Comparison of ENCODE assay signal across 14 cellular contexts in the genomic region with DNA sequence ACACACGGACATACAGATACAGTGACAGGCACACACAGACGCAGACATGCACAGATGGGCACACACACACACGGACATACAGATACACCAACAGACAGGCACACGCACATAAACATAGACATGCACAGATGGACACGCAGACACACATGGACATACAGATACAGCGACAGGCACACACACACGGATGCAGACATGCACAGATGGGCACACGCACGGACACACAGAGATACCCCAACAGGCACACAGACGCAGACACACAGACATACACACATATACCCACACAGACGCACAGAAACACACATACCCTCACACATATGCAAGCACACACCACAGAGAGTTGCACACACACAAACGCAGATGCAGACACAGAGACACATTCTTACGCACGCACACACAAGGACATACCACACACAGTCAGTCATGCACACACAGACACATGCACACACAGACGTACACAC.
"Had no signal": no experiment of that assay in that cellular context is flagged by ENCODE, and none has a peak within 500 bp of the region (broad histone marks: within the 10 kb centered on the region; RNA-seq: fewer than 3 reads in every experiment).

No MANE protein-coding gene starts in this region.

- H3K27me3 ChIP-seq: ascending aorta, esophagus muscularis mucosa, gastroesophageal sphincter, heart left ventricle had no signal

- H3K4me1 ChIP-seq: ascending aorta, esophagus muscularis mucosa, gastroesophageal sphincter, heart left ventricle, lower lobe of right lung, parathyroid adenoma had no signal

- H3K4me3 ChIP-seq: ascending aorta, esophagus muscularis mucosa, gastroesophageal sphincter, heart left ventricle, lower lobe of right lung had no signal

- H3K9ac ChIP-seq: parathyroid adenoma had no signal

- H3K79me2 ChIP-seq: parathyroid adenoma had no signal

- FAIRE-seq: urothelium cell line had no signal

- ATAC-seq: activated T-cell treated with anti-CD3 and anti-CD28 coated beads, Interleukin-2, amount 50 U/mL, for 4 hours; gastroesophageal sphincter; heart left ventricle; lower lobe of right lung; WTC11 had no signal

- H3K27ac ChIP-seq: ascending aorta, esophagus muscularis mucosa, gastroesophageal sphincter, heart left ventricle, lower lobe of right lung, parathyroid adenoma had no signal

- DNase-seq: activated CD4-positive, alpha-beta memory T cell treated with anti-CD3 and anti-CD28 coated beads, Interleukin-2, amount 10 ng/mL, durations not matched to agents 7 days and 5 days; activated naive CD4-positive, alpha-beta T cell treated with anti-CD3 and anti-CD28 coated beads for 36 hours; activated T-cell treated with anti-CD3 and anti-CD28 coated beads, Interleukin-2, amount 50 U/mL, for 4 hours; cerebellar nuclear complex; effector CD8-positive, alpha-beta T cell; stimulated activated naive CD4-positive, alpha-beta T cell had no signal

- H2AFZ ChIP-seq: parathyroid adenoma had no signal
